ENCODE assay signal across 30 cellular contexts in the genomic region with DNA sequence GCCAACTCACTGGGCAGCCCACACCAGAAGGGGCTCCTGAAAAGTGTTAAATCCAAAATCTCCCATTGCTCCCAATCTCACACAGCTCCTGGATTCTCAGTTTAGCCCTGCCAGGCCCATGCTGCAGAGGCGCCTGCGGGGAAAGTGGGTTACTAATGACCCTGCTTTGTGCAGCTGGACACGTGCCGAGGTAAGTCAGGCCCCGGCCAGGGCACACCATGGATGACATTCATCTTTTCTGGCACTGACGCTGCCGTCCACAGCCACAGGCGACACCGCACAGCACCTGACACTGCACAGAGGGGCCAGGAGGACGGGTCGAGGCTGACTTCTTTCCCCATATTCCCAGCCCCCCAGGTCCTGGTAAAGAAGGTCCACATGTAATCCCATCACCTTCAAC.
"Had no signal": no experiment of that assay in that cellular context is flagged by ENCODE, and none has a peak within 500 bp of the region (broad histone marks: within the 10 kb centered on the region; RNA-seq: fewer than 3 reads in every experiment).

No MANE protein-coding gene starts in this region.

- H3K9ac ChIP-seq: KMS-11 had no signal

- H3K27me3 ChIP-seq: adrenal gland, MG63, Peyer's patch had no signal

- H3K4me3 ChIP-seq: adrenal gland, MG63, Peyer's patch had no signal

- FAIRE-seq: TTC549 had no signal

- ATAC-seq: activated T-helper 17 cell treated with anti-CD3 and anti-CD28 coated beads, Interleukin-2, amount 50 U/mL, for 72 hours; T-cell had no signal

- H3K27ac ChIP-seq: adrenal gland, KMS-11, Peyer's patch, RWPE1 had no signal

- H3K4me1 ChIP-seq: adrenal gland, Peyer's patch had no signal

- H3K9me3 ChIP-seq: adrenal gland, MG63, Peyer's patch had no signal

- H3K36me3 ChIP-seq: adrenal gland, MG63 had no signal

- H3K4me2 ChIP-seq: KMS-11 had no signal

- DNase-seq: activated B cell treated with CpG ODN at 0.5 μM for 24 hours; activated CD4-positive, alpha-beta memory T cell treated with anti-CD3 and anti-CD28 coated beads, Interleukin-2, amount 10 ng/mL, durations not matched to agents 7 days and 5 days; activated CD4-positive, alpha-beta T cell treated with anti-CD3 and anti-CD28 coated beads for 1 hour; activated CD4-positive, alpha-beta T cell treated with anti-CD3 and anti-CD28 coated beads, Interleukin-2, amount 10 ng/mL, durations not matched to agents 7 days and 5 days; activated naive CD4-positive, alpha-beta T cell treated with anti-CD3 and anti-CD28 coated beads, Interleukin-2, amount 50 U/mL, for 16 hours; activated naive CD8-positive, alpha-beta T cell treated with anti-CD3 and anti-CD28 coated beads, Interleukin-2, amount 10 ng/mL, durations not matched to agents 7 days and 5 days; activated T-cell treated with anti-CD3 and anti-CD28 coated beads for 4 hours; activated T-cell treated with anti-CD3 and anti-CD28 coated beads, Interleukin-2, amount 50 U/mL, for 48 hours; adrenal gland; anterior cingulate cortex; caudate nucleus; MG63; MV-4-11; NCI-H1105; NCI-H1436; NCI-H1694 treated with DMSO at 0.1 percent for 48 hours; NCI-H2029 treated with DMSO at 0.1 percent for 48 hours; NCI-H345; NCI-H510A; NCI-H526 treated with DMSO at 0.1 percent for 48 hours; NCI-H82; SHP77 treated with DMSO at 0.1 percent for 48 hours; T-cell; T-helper 2 cell; T1000 had no signal
